ENCODE assay signal across 1 cellular context in genomic region chr6:33317668-33318425, GRCh38.
TF ChIP-seq lines count a peak whose summit lies in the region.

Gene ZBTB22 (minus strand): TSS chr6:33317744. CDS start chr6:33316916, 828 bp downstream.

TF ChIP-seq in HepG2, 621 proteins besides CTCF, POLR2A, EP300 and RAD21 (continued from another document and continues in another):
- TF ChIP-seq GMEB2 (CRISPR knock-in tag; IDR thresholded peaks at IDR 0.05; ENCODE audit: low read depth) (0 out of 2 replicates have a peak, but pooled peaks have one; percentile 29), ZNF180 (CRISPR knock-in tag; IDR thresholded peaks at IDR 0.05; ENCODE audit: borderline replicate concordance, low read depth) (no peak), NFYB (CRISPR knock-in tag; IDR thresholded peaks at IDR 0.05) (peak; percentile 88), DBP (CRISPR knock-in tag; IDR thresholded peaks at IDR 0.05; ENCODE audit: not compliant biosample characterization) (no peak), CREB3 (CRISPR knock-in tag; IDR thresholded peaks at IDR 0.05) (peak; percentile 63), ZNF572 (CRISPR knock-in tag; IDR thresholded peaks at IDR 0.05) (no peak), HINFP (CRISPR knock-in tag; IDR thresholded peaks at IDR 0.05; ENCODE audit: low read depth) (no peak), ZFP90 (CRISPR knock-in tag; IDR thresholded peaks at IDR 0.05; ENCODE audit: borderline replicate concordance) (peak; percentile 65; the same call in 1 of the 2 replicates), MATR3 (CRISPR knock-in tag; IDR thresholded peaks at IDR 0.05) (no peak), TEAD3 (CRISPR knock-in tag; optimal IDR thresholded peaks at IDR 0.05; ENCODE audit: borderline replicate concordance) (peak; percentile 86), GPN1 (CRISPR knock-in tag; IDR thresholded peaks at IDR 0.05; ENCODE audit: borderline replicate concordance) (no peak), ZNF775 (CRISPR knock-in tag; IDR thresholded peaks at IDR 0.05; ENCODE audit: borderline replicate concordance) (no peak), ZBTB7A (CRISPR knock-in tag; IDR thresholded peaks at IDR 0.05) (no peak), ZFP36L2 (CRISPR knock-in tag; IDR thresholded peaks at IDR 0.05) (no peak), HES4 (CRISPR knock-in tag; IDR thresholded peaks at IDR 0.05; ENCODE audit: borderline replicate concordance) (no peak), ZFP37 (CRISPR knock-in tag; IDR thresholded peaks at IDR 0.05; ENCODE audit: borderline replicate concordance) (no peak), ZNF703 (CRISPR knock-in tag; IDR thresholded peaks at IDR 0.05; ENCODE audit: borderline replicate concordance) (no peak), PCBP2 (optimal IDR thresholded peaks at IDR 0.05; ENCODE audit: low read depth, low read length, poor library complexity, severe bottlenecking) (no peak), ZFX (CRISPR knock-in tag; IDR thresholded peaks at IDR 0.05; ENCODE audit: low read depth) (peak; percentile 30), ATF1 (CRISPR knock-in tag; IDR thresholded peaks at IDR 0.05) (peak; percentile 59; the same call in 1 of the 2 replicates), ZZZ3 (CRISPR knock-in tag; IDR thresholded peaks at IDR 0.05; ENCODE audit: borderline replicate concordance) (no peak), MED1 (CRISPR knock-in tag; IDR thresholded peaks at IDR 0.05) (no peak; the same call in 1 of the 2 replicates), ZNF687 (CRISPR knock-in tag; IDR thresholded peaks at IDR 0.05) (peak; percentile 62), ZNF441 (CRISPR knock-in tag; IDR thresholded peaks at IDR 0.05; ENCODE audit: borderline replicate concordance) (no peak; the same call in 1 of the 2 replicates), POLR2AphosphoS2 (IDR thresholded peaks at IDR 0.05; ENCODE audit: low read depth, low read length) (no peak), CREM (IDR thresholded peaks at IDR 0.05) (peak; percentile 63), CREM (CRISPR knock-in tag; IDR thresholded peaks at IDR 0.05) (no peak), POGZ (CRISPR knock-in tag; IDR thresholded peaks at IDR 0.05) (peak; percentile 55; the same call in 1 of the 2 replicates), ZNF496 (CRISPR knock-in tag; IDR thresholded peaks at IDR 0.05; ENCODE audit: insufficient replicate concordance) (no peak), ARID5B (CRISPR knock-in tag; IDR thresholded peaks at IDR 0.05) (0 out of 2 replicates have a peak, but pooled peaks have one; percentile 15), ZNF101 (CRISPR knock-in tag; IDR thresholded peaks at IDR 0.05; ENCODE audit: borderline replicate concordance, low read depth) (no peak), ZSCAN22 (CRISPR knock-in tag; IDR thresholded peaks at IDR 0.05) (no peak), ZFP82 (CRISPR knock-in tag; IDR thresholded peaks at IDR 0.05; ENCODE audit: borderline replicate concordance) (no peak), NCOA5 (CRISPR knock-in tag; IDR thresholded peaks at IDR 0.05) (no peak), NFKB2 (CRISPR knock-in tag; IDR thresholded peaks at IDR 0.05; ENCODE audit: borderline replicate concordance) (0 out of 2 replicates have a peak, but pooled peaks have one; percentile 52), ZBTB40 (IDR thresholded peaks at IDR 0.05) (no peak; the same call in 1 of the 2 replicates), ZBTB40 (CRISPR knock-in tag; IDR thresholded peaks at IDR 0.05) (peak; percentile 64), ZNF354B (CRISPR knock-in tag; IDR thresholded peaks at IDR 0.05) (no peak), ZNF709 (CRISPR knock-in tag; IDR thresholded peaks at IDR 0.05) (no peak), FOXK2 (IDR thresholded peaks at IDR 0.05) (no peak)
